29 cellular contexts compared by ENCODE assay signal in the genomic region with DNA sequence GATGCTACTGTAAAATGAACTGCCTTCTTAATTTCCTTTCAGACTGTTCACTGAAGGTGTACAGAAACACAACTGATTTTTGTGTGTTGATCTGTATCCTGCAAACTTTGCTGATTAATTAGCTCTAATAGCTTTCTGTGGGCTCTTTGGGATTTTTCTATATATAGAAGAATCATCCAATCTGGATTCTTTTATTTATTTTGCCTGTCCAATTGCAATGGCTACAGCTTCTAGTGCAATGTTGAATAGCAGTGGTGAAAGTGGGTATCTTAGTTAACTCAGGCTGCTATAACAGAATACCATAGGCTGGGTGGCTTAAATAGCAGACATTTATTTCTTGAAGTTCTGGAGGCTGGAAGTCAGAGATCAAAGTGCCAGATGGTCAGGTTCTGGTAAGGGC.
"Had no signal": no experiment of that assay in that cellular context is flagged by ENCODE, and none has a peak within 500 bp of the region (broad histone marks: within the 10 kb centered on the region; RNA-seq: fewer than 3 reads in every experiment).

No MANE protein-coding gene starts in this region.

- H3K4me3 Mint-ChIP-seq: stimulated activated effector memory CD8-positive, alpha-beta T cell treated with anti-CD3 and anti-CD28 coated beads, Interleukin-12 subunit alpha, Interleukin-12 subunit beta, amount 100 ng/mL, for 72 hours; stimulated activated memory B cell treated with anti-CD40 and anti-IgM and Interleukin-4, amounts not matched to agents 10 μg/mL and 1 μg/mL and 100 μg/mL, for 72 hours; stimulated activated naive B cell treated with anti-CD40 and anti-IgM and Interleukin-4, amounts not matched to agents 10 μg/mL and 1 μg/mL and 100 μg/mL, for 72 hours; stimulated activated naive CD8-positive, alpha-beta T cell treated with anti-CD3 and anti-CD28 coated beads, Interleukin-15, amount 100 ng/mL, for 72 hours; stimulated activated naive CD8-positive, alpha-beta T cell treated with anti-CD3 and anti-CD28 coated beads, Interleukin-15, Interleukin-2, amounts not matched to agents 100 ng/mL and 50 ng/mL, for 24 hours; type B pancreatic cell had no signal

- H3K36me3 ChIP-seq: uterus had no signal

- H3K9me3 ChIP-seq: suprapubic skin, testis, thyroid gland, upper lobe of right lung, uterus, vagina had no signal

- H3K27ac Mint-ChIP-seq: stimulated activated effector memory CD8-positive, alpha-beta T cell treated with anti-CD3 and anti-CD28 coated beads, Interleukin-12 subunit alpha, Interleukin-12 subunit beta, amount 100 ng/mL, for 72 hours; stimulated activated memory B cell treated with anti-CD40 and anti-IgM and Interleukin-4, amounts not matched to agents 10 μg/mL and 1 μg/mL and 100 μg/mL, for 72 hours; stimulated activated naive B cell treated with anti-CD40 and anti-IgM and Interleukin-4, amounts not matched to agents 10 μg/mL and 1 μg/mL and 100 μg/mL, for 72 hours; stimulated activated naive CD8-positive, alpha-beta T cell treated with anti-CD3 and anti-CD28 coated beads, Interleukin-15, amount 100 ng/mL, for 72 hours; stimulated activated naive CD8-positive, alpha-beta T cell treated with anti-CD3 and anti-CD28 coated beads, Interleukin-15, Interleukin-2, amounts not matched to agents 100 ng/mL and 50 ng/mL, for 24 hours; type B pancreatic cell had no signal

- H3K4me3 ChIP-seq: stomach, suprapubic skin, testis, thoracic aorta, thyroid gland, tibial artery, tibial nerve, transverse colon, upper lobe of left lung, upper lobe of right lung, uterus, vagina had no signal

- FAIRE-seq: urothelium cell line had no signal

- DNase-seq: stimulated activated CD4-positive, alpha-beta T cell treated with anti-CD3 and anti-CD28 coated beads, Interleukin-2, amount 100 ng/mL, for 48 hours; stimulated activated CD4-positive, alpha-beta T cell treated with anti-CD3 and anti-CD28 coated beads, Interleukin-4, amount 100 ng/mL, for 1 hour; stimulated activated CD4-positive, alpha-beta T cell treated with anti-CD3 and anti-CD28 coated beads, Interleukin-4, amount 100 ng/mL, for 24 hours; stimulated activated CD4-positive, alpha-beta T cell treated with anti-CD3 and anti-CD28 coated beads, Interleukin-4, amount 100 ng/mL, for 4 hours; stimulated activated CD8-positive, alpha-beta memory T cell treated with anti-CD3 and anti-CD28 coated beads, Interleukin-4, amount 100 ng/mL, for 48 hours; stimulated activated naive B cell treated with anti-CD40 and anti-IgM and Interleukin-4, amounts not matched to agents 10 μg/mL and 1 μg/mL and 100 μg/mL, for 72 hours; stimulated activated naive CD4-positive, alpha-beta T cell; stimulated activated naive CD4-positive, alpha-beta T cell treated with Interleukin-2 at 50 U/mL for 16 hours; stimulated activated naive CD8-positive, alpha-beta T cell treated with anti-CD3 and anti-CD28 coated beads, Interleukin-15, amount 100 ng/mL, for 72 hours; stimulated activated naive CD8-positive, alpha-beta T cell treated with anti-CD3 and anti-CD28 coated beads, Interleukin-15, Interleukin-2, amounts not matched to agents 100 U/mL and 50 U/mL, for 24 hours; stomach; substantia nigra; testis; thyroid gland; tibial artery; transverse colon; trophoblast cell; upper lobe of left lung; upper lobe of right lung; uterus had no signal

- H3K9me3 Mint-ChIP-seq: stimulated activated effector memory CD8-positive, alpha-beta T cell treated with anti-CD3 and anti-CD28 coated beads, Interleukin-12 subunit alpha, Interleukin-12 subunit beta, amount 100 ng/mL, for 72 hours had no signal

- H3K4me1 ChIP-seq: testis, thyroid gland, upper lobe of left lung, upper lobe of right lung, uterus had no signal

- ATAC-seq: stimulated activated effector memory CD8-positive, alpha-beta T cell treated with anti-CD3 and anti-CD28 coated beads, Interleukin-12 subunit alpha, Interleukin-12 subunit beta, amount 100 ng/mL, for 72 hours; stimulated activated memory B cell treated with anti-CD40 and anti-IgM and Interleukin-4, amounts not matched to agents 10 μg/mL and 1 μg/mL and 100 μg/mL, for 72 hours; stimulated activated naive B cell treated with anti-CD40 and anti-IgM and Interleukin-4, amounts not matched to agents 10 μg/mL and 1 μg/mL and 100 μg/mL, for 72 hours; stimulated activated naive CD8-positive, alpha-beta T cell treated with anti-CD3 and anti-CD28 coated beads, Interleukin-15, amount 100 ng/mL, for 72 hours; stimulated activated naive CD8-positive, alpha-beta T cell treated with anti-CD3 and anti-CD28 coated beads, Interleukin-15, Interleukin-2, amounts not matched to agents 100 U/mL and 50 U/mL, for 24 hours; upper lobe of right lung had no signal

- H3K27me3 ChIP-seq: stomach, suprapubic skin, testis, thyroid gland, tibial artery, tibial nerve, transverse colon, upper lobe of left lung, upper lobe of right lung, uterus, vagina had no signal

- H3K27ac ChIP-seq: stomach, suprapubic skin, testis, thoracic aorta, thyroid gland, tibial artery, transverse colon, upper lobe of left lung, upper lobe of right lung, uterus, vagina had no signal

- H3K27me3 Mint-ChIP-seq: stimulated activated memory B cell treated with anti-CD40 and anti-IgM and Interleukin-4, amounts not matched to agents 10 μg/mL and 1 μg/mL and 100 μg/mL, for 72 hours; stimulated activated naive B cell treated with anti-CD40 and anti-IgM and Interleukin-4, amounts not matched to agents 10 μg/mL and 1 μg/mL and 100 μg/mL, for 72 hours; stimulated activated naive CD8-positive, alpha-beta T cell treated with anti-CD3 and anti-CD28 coated beads, Interleukin-15, amount 100 ng/mL, for 72 hours; stimulated activated naive CD8-positive, alpha-beta T cell treated with anti-CD3 and anti-CD28 coated beads, Interleukin-15, Interleukin-2, amounts not matched to agents 100 ng/mL and 50 ng/mL, for 24 hours; type B pancreatic cell had no signal

- H3K4me1 Mint-ChIP-seq: stimulated activated effector memory CD8-positive, alpha-beta T cell treated with anti-CD3 and anti-CD28 coated beads, Interleukin-12 subunit alpha, Interleukin-12 subunit beta, amount 100 ng/mL, for 72 hours; stimulated activated memory B cell treated with anti-CD40 and anti-IgM and Interleukin-4, amounts not matched to agents 10 μg/mL and 1 μg/mL and 100 μg/mL, for 72 hours; stimulated activated naive B cell treated with anti-CD40 and anti-IgM and Interleukin-4, amounts not matched to agents 10 μg/mL and 1 μg/mL and 100 μg/mL, for 72 hours; stimulated activated naive CD8-positive, alpha-beta T cell treated with anti-CD3 and anti-CD28 coated beads, Interleukin-15, amount 100 ng/mL, for 72 hours had no signal
